In genomic region chr5:157819502-157820125, GRCh38 we compare ENCODE assay signal across 15 cellular contexts. TPM values are rescaled to one million over a fixed set of nuclear protein-coding genes. Genes with fewer than 3 reads are reported as not detected.
A peak's percentile ranks its signal among the peaks of the same experiment; 100 is the strongest.
DNase-seq lines count a peak whose midpoint lies in the region; ATAC-seq, FAIRE-seq and TF ChIP-seq lines count a peak whose summit lies in the region.
"Had no signal": no experiment of that assay in that cellular context is flagged by ENCODE, and none has a peak within 500 bp of the region (broad histone marks: within the 10 kb centered on the region; RNA-seq: fewer than 3 reads in every experiment).

No MANE protein-coding gene starts in this region.

- no peak overlapping the region for H3K4me3 Mint-ChIP-seq in H9
- no peak overlapping the region for H3K4me3 Mint-ChIP-seq in activated B cell treated with CpG ODN at 0.5 μM for 24 hours
- H3K4me3 Mint-ChIP-seq in stimulated activated naive B cell treated with anti-CD40 and anti-IgM and Interleukin-4, amounts not matched to agents 10 μg/mL and 1 μg/mL and 100 μg/mL, for 72 hours, result no peak overlapping the region

- no TSS peak for BruUV-seq in HepG2 (replicated peaks; lab: Mats Ljungman, UMichigan)

- no CpG with 5 or more reads among the region's 4 CpGs for WGBS in H9 (ENCODE audit: extremely low coverage, insufficient read length, low lambda C conversion rate)
- 92% methylated on average over 4 of the region's 4 CpGs for WGBS in HepG2 (ENCODE audit: low lambda C conversion rate)

- H3T11ph ChIP-seq in H9 (ENCODE audit: low read length), result no peak overlapping the region

- H3K4me1 ChIP-seq in H9 (ENCODE audit: insufficient read depth, low read length) (peaks cover 3% of the 10 kb centered on the region; the same call in 1 of the 2 replicates), HepG2 (ENCODE audit: insufficient read depth, low read length) (peaks cover 37% of the 10 kb centered on the region)
- H3K4me1 ChIP-seq: colonic mucosa had no signal

- H3K4ac ChIP-seq in H9 (ENCODE audit: low read depth, low read length), result no peak overlapping the region

- H4K20me1 ChIP-seq in H9 (ENCODE audit: control insufficient read depth, insufficient read depth, insufficient read length) (no peaks in the 10 kb centered on the region), HepG2 (ENCODE audit: insufficient read depth, low read length) (peaks cover 36% of the 10 kb centered on the region)

- H3K18ac ChIP-seq in H9 (ENCODE audit: insufficient read length, low read depth, low read length), result no peak overlapping the region

- no peak for TF ChIP-seq POLR2A in HepG2 (IDR thresholded peaks at IDR 0.05; ENCODE audit: insufficient read depth in 1 of 2, low read depth in 2 of 2, low read length in 2 of 2)

- in situ Hi-C loops in HepG2 (cut with HindIII; ENCODE audit: extremely low pct_ligation_motif_present, low pct_unique_long_range_greater_than_20kb) (loop anchor here (10.0 kb wide), 1 partner anchor 95 kb away; no protein-coding TSS in a partner anchor), brain microvascular endothelial cell (cut with HindIII; ENCODE audit: low pct_ligation_motif_present, low sequenced_read_pairs) (no loop called here)

- H3K56ac ChIP-seq in H9 (ENCODE audit: insufficient read length, low read depth, low read length), result no peak overlapping the region

- H3K27me3 Mint-ChIP-seq in H9 (ENCODE audit: low read depth) (no peaks in the 10 kb centered on the region), activated B cell treated with CpG ODN at 0.5 μM for 24 hours (no peaks in the 10 kb centered on the region)
- no peaks in the 10 kb centered on the region for H3K27me3 Mint-ChIP-seq in stimulated activated naive B cell treated with anti-CD40 and anti-IgM and Interleukin-4, amounts not matched to agents 10 μg/mL and 1 μg/mL and 100 μg/mL, for 72 hours

- no peaks in the 10 kb centered on the region for H3K9me3 Mint-ChIP-seq in H9
- no peaks in the 10 kb centered on the region for H3K9me3 Mint-ChIP-seq in activated B cell treated with CpG ODN at 0.5 μM for 24 hours
- peaks cover 0 to 5% of the 10 kb centered on the region in 2 donors for H3K9me3 Mint-ChIP-seq in stimulated activated naive B cell treated with anti-CD40 and anti-IgM and Interleukin-4, amounts not matched to agents 10 μg/mL and 1 μg/mL and 100 μg/mL, for 72 hours

- no peak overlapping the region for H2BK15ac ChIP-seq in H9 (ENCODE audit: low read depth, low read length)

- no peak overlapping the region for H2BK120ac ChIP-seq in H9 (ENCODE audit: low read depth, low read length, poor library complexity, severe bottlenecking)

- H3K9ac ChIP-seq in H9 (ENCODE audit: extremely low read depth, insufficient read length, low read length) (no peak overlapping the region), HepG2 (ENCODE audit: insufficient read depth, low read depth, low read length) (no peak overlapping the region)
- H3K9ac ChIP-seq: SK-N-SH had no signal

- no peak overlapping the region for H4K5ac ChIP-seq in H9 (ENCODE audit: insufficient read length, low read depth, low read length)

- H3K9me3 ChIP-seq in H9 (ENCODE audit: control insufficient read depth, low read depth, low read length) (no peaks in the 10 kb centered on the region), HepG2 (ENCODE audit: low read length) (no peaks in the 10 kb centered on the region)
- H3K9me3 ChIP-seq: colonic mucosa, SK-N-SH had no signal

- H3K36me3 ChIP-seq in HepG2 (replicated peaks in 1 of 2; ENCODE audit: control insufficient read depth in 1 of 2, insufficient read depth in 2 of 2, low read length in 2 of 2), result peaks cover 2 to 8% of the 10 kb centered on the region in 2 experiments; a peak in 4 of 5 replicates
- peaks cover 6% of the 10 kb centered on the region for H3K36me3 ChIP-seq in brain microvascular endothelial cell (replicated peaks)
- H3K36me3 ChIP-seq: colonic mucosa had no signal

- no peaks in the 10 kb centered on the region for H3K79me1 ChIP-seq in H9 (ENCODE audit: insufficient read depth, low read depth, low read length, poor library complexity, severe bottlenecking)

- H3K4me3 ChIP-seq in HepG2 (replicated peaks in 1 of 3; ENCODE audit: insufficient read depth in 1 of 3, low read depth in 2 of 3, low read length in 3 of 3) (no peak overlapping the region), brain microvascular endothelial cell (ENCODE audit: low read depth, low read length) (no peak overlapping the region)
- H3K4me3 ChIP-seq: colonic mucosa had no signal

- POLR2A ChIA-PET in activated B cell treated with CpG ODN at 0.5 μM for 24 hours (lab: Charles Lee) (interaction anchor here (0.7 to 0.8 kb wide), 2 partner anchors 708 to 1287 kb away, joined by 3 read pairs; no protein-coding TSS in a partner anchor), HepG2 (lab: Yijun Ruan, JAX) (no interaction called here)

- H3K27me3 ChIP-seq in H9 (ENCODE audit: insufficient read depth, low read length) (no peaks in the 10 kb centered on the region), HepG2 (ENCODE audit: control insufficient read depth in 1 of 2, insufficient read depth in 2 of 2, low read length in 2 of 2) (no peaks in the 10 kb centered on the region), brain microvascular endothelial cell (replicated peaks) (no peaks in the 10 kb centered on the region)
- H3K27me3 ChIP-seq: colonic mucosa had no signal

- no peak overlapping the region for H2AK5ac ChIP-seq in H9 (ENCODE audit: insufficient read length, low read length)

- intact Hi-C loops in activated B cell treated with CpG ODN at 0.5 μM for 24 hours (cut with micrococcal nuclease) (loop anchor here (1.0 to 10.0 kb wide), 7 partner anchors 38 to 1314 kb away; partner anchors contain the start of gene CLINT1), HepG2 (cut with micrococcal nuclease; ENCODE audit: unreplicated experiment) (loop anchor here (1.0 to 2.0 kb wide), 3 partner anchors 35 to 176 kb away; no protein-coding TSS in a partner anchor)

- H3K4me1 Mint-ChIP-seq in H9, result peaks cover 24 to 28% of the 10 kb centered on the region in 2 experiments
- peaks cover 22% of the 10 kb centered on the region for H3K4me1 Mint-ChIP-seq in activated B cell treated with CpG ODN at 0.5 μM for 24 hours
- peaks cover 8 to 18% of the 10 kb centered on the region in 2 donors for H3K4me1 Mint-ChIP-seq in stimulated activated naive B cell treated with anti-CD40 and anti-IgM and Interleukin-4, amounts not matched to agents 10 μg/mL and 1 μg/mL and 100 μg/mL, for 72 hours

- no peak for FAIRE-seq in HepG2 (lab: Jason Lieb, UNC)

- H2AFZ ChIP-seq in H9 (ENCODE audit: low read length) (no peak overlapping the region), HepG2 (ENCODE audit: low read length) (no peak overlapping the region)

- DNase-seq in H9 (no peak), activated B cell treated with CpG ODN at 0.5 μM for 24 hours (no peak), HepG2 (ENCODE audit: low spot score) (peak; percentile 10), hepatic stellate cell (ENCODE audit: low spot score) (no peak), mucosa of gallbladder (ENCODE audit: low spot score) (no peak), brain microvascular endothelial cell (no peak)
- no peak for DNase-seq in stimulated activated naive B cell treated with anti-CD40 and anti-IgM and Interleukin-4, amounts not matched to agents 10 μg/mL and 1 μg/mL and 100 μg/mL, for 72 hours
- DNase-seq: activated CD4-positive, alpha-beta T cell treated with anti-CD3 and anti-CD28 coated beads for 1 hour; activated effector memory CD4-positive, alpha-beta T cell treated with anti-CD3 and anti-CD28 coated beads, Interleukin-2, amount 50 U/mL, for 16 hours; colonic mucosa; glutamatergic neuron; NCI-H748 treated with DMSO at 0.1 percent for 48 hours; SK-N-SH had no signal

- no peak overlapping the region for H2BK5ac ChIP-seq in H9 (ENCODE audit: insufficient read length, low read length)

- CTCF ChIA-PET in activated B cell treated with CpG ODN at 0.5 μM for 24 hours (lab: Charles Lee), result interaction anchor here (0.5 to 4.4 kb wide), 10 partner anchors 8 to 1313 kb away, joined by 3 to 81 read pairs (median 4); no protein-coding TSS in a partner anchor
- CTCF ChIA-PET in HepG2 (lab: Yijun Ruan, JAX; ENCODE audit: low intra/inter-chr PET ratio, low total read pairs), result interaction anchor here (1.6 kb wide), 1 partner anchor 175 kb away, joined by 8 read pairs; no protein-coding TSS in a partner anchor

- H2BK12ac ChIP-seq in H9 (ENCODE audit: insufficient read length, low read depth, low read length), result no peak overlapping the region

- H2BK20ac ChIP-seq in H9 (ENCODE audit: low read depth, low read length, poor library complexity, severe bottlenecking), result no peak overlapping the region

- TF ChIP-seq RAD21 in HepG2 (CRISPR knock-in tag; IDR thresholded peaks at IDR 0.05), result no peak

- no peak overlapping the region for H3K4me2 ChIP-seq in H9 (ENCODE audit: insufficient read depth, insufficient read length, low read length)
- H3K4me2 ChIP-seq in HepG2 (ENCODE audit: low read depth, low read length), result no peak overlapping the region
- H3K4me2 ChIP-seq: SK-N-SH had no signal

- no peaks in the 10 kb centered on the region for H3K23me2 ChIP-seq in H9 (ENCODE audit: insufficient read length, low read depth, low read length, poor library complexity, severe bottlenecking)

- H3K27ac ChIP-seq in H9 (ENCODE audit: insufficient read length, low read depth, low read length) (no peak overlapping the region), HepG2 (ENCODE audit: extremely low read length, insufficient read depth, low read length) (no peak overlapping the region), brain microvascular endothelial cell (no peak overlapping the region)
- H3K27ac ChIP-seq: colonic mucosa had no signal

- H4K91ac ChIP-seq in H9 (ENCODE audit: insufficient read length, low read depth, low read length), result no peak overlapping the region

- H3K23ac ChIP-seq in H9 (ENCODE audit: insufficient read length, low read depth, low read length), result no peak overlapping the region

- H3K27ac Mint-ChIP-seq in H9 (peak overlapping the region in 2 of 3 experiments; percentile 66 to 70; a peak in 4 of 7 replicates), activated B cell treated with CpG ODN at 0.5 μM for 24 hours (peak overlapping the region; percentile 9)
- H3K27ac Mint-ChIP-seq in stimulated activated naive B cell treated with anti-CD40 and anti-IgM and Interleukin-4, amounts not matched to agents 10 μg/mL and 1 μg/mL and 100 μg/mL, for 72 hours, result peak overlapping the region; percentile 9

- ATAC-seq in activated B cell treated with CpG ODN at 0.5 μM for 24 hours (ENCODE audit: low read depth) (no peak), HepG2 (no peak), HG02852 (IDR thresholded peaks at IDR 0.05; ENCODE audit: unreplicated experiment) (no peak)
- ATAC-seq in stimulated activated naive B cell treated with anti-CD40 and anti-IgM and Interleukin-4, amounts not matched to agents 10 μg/mL and 1 μg/mL and 100 μg/mL, for 72 hours (replicated peaks), result no peak
- ATAC-seq: HCT116 had no signal

- H3K79me2 ChIP-seq in H9 (ENCODE audit: insufficient read depth, low read length), result peaks cover 5% of the 10 kb centered on the region; the same call in 1 of the 2 replicates
- peaks cover 54% of the 10 kb centered on the region for H3K79me2 ChIP-seq in HepG2 (ENCODE audit: insufficient read depth, low read length)

- no peak overlapping the region for H4K8ac ChIP-seq in H9 (replicated peaks; ENCODE audit: insufficient read length, low read depth, low read length)

- H3K36me3 Mint-ChIP-seq in H9 (ENCODE audit: insufficient read depth in 1 of 3, low read depth in 3 of 3) (peaks cover 0 to 10% (median 3%) of the 10 kb centered on the region in 3 experiments; a peak in 4 of 7 replicates), activated B cell treated with CpG ODN at 0.5 μM for 24 hours (ENCODE audit: low read depth) (peaks cover 30% of the 10 kb centered on the region)
- peaks cover 7 to 20% of the 10 kb centered on the region in 2 donors for H3K36me3 Mint-ChIP-seq in stimulated activated naive B cell treated with anti-CD40 and anti-IgM and Interleukin-4, amounts not matched to agents 10 μg/mL and 1 μg/mL and 100 μg/mL, for 72 hours

- TF ChIP-seq EP300 in HepG2 (IDR thresholded peaks at IDR 0.05; ENCODE audit: low read depth in 2 of 2, low read length in 2 of 2), result no peak
- TF ChIP-seq EP300 in HepG2 (CRISPR knock-in tag; IDR thresholded peaks at IDR 0.05; ENCODE audit: borderline replicate concordance), result no peak

- TF ChIP-seq CTCF in H9 (conservative IDR thresholded peaks at IDR 0.05) (no peak), activated B cell treated with CpG ODN at 0.5 μM for 24 hours (IDR thresholded peaks at IDR 0.05) (no peak), HepG2 (CRISPR knock-in tag; IDR thresholded peaks at IDR 0.05) (no peak), brain microvascular endothelial cell (IDR thresholded peaks at IDR 0.05; ENCODE audit: low read depth, low read length, missing control alignments) (no peak)

- no peak overlapping the region for H3K14ac ChIP-seq in H9 (ENCODE audit: insufficient read depth, low read length)

RNA-seq across cellular contexts. Expression of gene CLINT1, which starts 39.3 kb away (rescaled TPM):
- 74.0 and 79.1 TPM in 2 replicates for total RNA-seq in H9 (2021)
- 92.4 and 105 TPM in 2 replicates for total RNA-seq in activated B cell treated with CpG ODN at 0.5 μM for 24 hours
- 64.0 and 82.9 TPM in 2 replicates for total RNA-seq in HepG2 (2016; rRNA removed; fragmentation: Illumina TruSeq; extraction: Trizol)
- 7.8 and 9.3 TPM in 2 replicates for total RNA-seq in HepG2 (2016; cell fraction: cytosol; rRNA removed; fragmentation: Illumina TruSeq; extraction: Trizol; ENCODE audit: low read depth)
- total RNA-seq in HepG2 (2016; cell fraction: insoluble cytoplasmic fraction; rRNA removed; fragmentation: Illumina TruSeq; extraction: Trizol), result 63.2 and 76.8 TPM in 2 replicates
- total RNA-seq in HepG2 (2016; cell fraction: membrane; rRNA removed; fragmentation: Illumina TruSeq; extraction: Trizol), result 19.7 and 23.3 TPM in 2 replicates
- 55.0 and 63.4 TPM in 2 replicates for total RNA-seq in HepG2 (2016; cell fraction: nucleus; rRNA removed; fragmentation: Illumina TruSeq; extraction: Trizol)
- polyA plus RNA-seq in HepG2 (2011; rRNA removed), result 104 and 119 TPM in 2 replicates
- polyA plus RNA-seq in HepG2 (2011; cell fraction: cytosol; rRNA removed), result 86.7 and 91.6 TPM in 2 replicates
- 138 and 160 TPM in 2 replicates for polyA plus RNA-seq in HepG2 (2011; cell fraction: nucleus; rRNA removed)
- 44.7 and 46.4 TPM in 2 replicates for polyA plus RNA-seq in HepG2 (2012)
- 2.5 and 3.0 TPM in 2 replicates for polyA plus RNA-seq in HepG2 (2016; cell fraction: cytosol; fragmentation: Illumina TruSeq; extraction: Trizol; ENCODE audit: low read depth)
- polyA plus RNA-seq in HepG2 (2016; cell fraction: insoluble cytoplasmic fraction; fragmentation: Illumina TruSeq; extraction: Trizol; ENCODE audit: low read depth), result 70.7 and 71.6 TPM in 2 replicates
- 8.3 and 8.8 TPM in 2 replicates for polyA plus RNA-seq in HepG2 (2016; cell fraction: membrane; fragmentation: Illumina TruSeq; extraction: Trizol; ENCODE audit: low read depth)
- 88.3 and 90.6 TPM in 2 replicates for polyA plus RNA-seq in HepG2 (2016; cell fraction: nucleus; fragmentation: Illumina TruSeq; extraction: Trizol; ENCODE audit: insufficient read depth, low read depth)
- 263 and 323 TPM in 2 replicates for polyA minus RNA-seq in HepG2 (2011; rRNA and poly(A)+ RNA removed; ENCODE audit: low replicate concordance)
- 52.7 and 54.0 TPM in 2 replicates for polyA minus RNA-seq in HepG2 (2011; cell fraction: cytosol; rRNA and poly(A)+ RNA removed)
- 71.2 and 76.1 TPM in 2 replicates for polyA minus RNA-seq in HepG2 (2011; cell fraction: nucleus; rRNA and poly(A)+ RNA removed)
- 166 TPM for total RNA-seq in mucosa of gallbladder

Comparison
In these comparisons a context has a peak if more than half of its experiments do, and no peak if none do; other contexts are left out.
1. H3K27ac Mint-ChIP-seq: peak in every context shown above with its lines; median percentile 68 in H9; 9 in activated B cell treated with CpG ODN at 0.5 μM for 24 hours; 9 in stimulated activated naive B cell treated with anti-CD40 and anti-IgM and Interleukin-4, amounts not matched to agents 10 μg/mL and 1 μg/mL and 100 μg/mL, for 72 hours.